In genomic region chr2:178194600-178195389, GRCh38 we compare ENCODE assay signal across 1 cellular context.
TF ChIP-seq lines count a peak whose summit lies in the region.

No MANE protein-coding gene starts in this region.

TF ChIP-seq in GM23338, 12 proteins besides CTCF, POLR2A, EP300 and RAD21 (continued from another document):
- TF ChIP-seq ETS1 (IDR thresholded peaks at IDR 0.05) (no peak), NANOG (IDR thresholded peaks at IDR 0.05; ENCODE audit: borderline replicate concordance) (no peak), ZNF114 (CRISPR knock-in tag; IDR thresholded peaks at IDR 0.05) (no peak), STAT1 (IDR thresholded peaks at IDR 0.05; ENCODE audit: unreplicated experiment) (no peak), EZH2phosphoT487 (IDR thresholded peaks at IDR 0.05; ENCODE audit: unreplicated experiment) (no peak), ZNF331 (CRISPR knock-in tag; IDR thresholded peaks at IDR 0.05; ENCODE audit: low read depth) (no peak), REST (IDR thresholded peaks at IDR 0.05; ENCODE audit: unreplicated experiment) (no peak), EZH2 (IDR thresholded peaks at IDR 0.05; ENCODE audit: low read depth, unreplicated experiment) (no peak), JUNB (IDR thresholded peaks at IDR 0.05; ENCODE audit: unreplicated experiment) (no peak)
